ENCODE assay signal across 1 cellular context in genomic region chr19:18097993-18098890, GRCh38.
A peak's percentile ranks its signal among the peaks of the same experiment; 100 is the strongest.
TF ChIP-seq lines count a peak whose summit lies in the region.

No MANE protein-coding gene starts in this region.

TF ChIP-seq in HepG2, 621 proteins besides CTCF, POLR2A, EP300 and RAD21:
- TF ChIP-seq MBNL3 (CRISPR knock-in tag; conservative IDR thresholded peaks at IDR 0.05) (no peak), ZKSCAN1 (IDR thresholded peaks at IDR 0.05; ENCODE audit: low read length) (no peak), ZKSCAN8 (CRISPR knock-in tag; IDR thresholded peaks at IDR 0.05; ENCODE audit: borderline replicate concordance) (peak; percentile 88; the same call in 1 of the 2 replicates), KLF6 (CRISPR knock-in tag; IDR thresholded peaks at IDR 0.05) (no peak), ZNF446 (CRISPR knock-in tag; IDR thresholded peaks at IDR 0.05) (no peak), ZNF75D (CRISPR knock-in tag; IDR thresholded peaks at IDR 0.05; ENCODE audit: borderline replicate concordance) (no peak), GATAD2A (CRISPR knock-in tag; IDR thresholded peaks at IDR 0.05) (no peak), TGIF2 (CRISPR knock-in tag; IDR thresholded peaks at IDR 0.05) (no peak), KLF15 (CRISPR knock-in tag; IDR thresholded peaks at IDR 0.05; ENCODE audit: borderline replicate concordance) (no peak), ZNF629 (CRISPR knock-in tag; conservative IDR thresholded peaks at IDR 0.05) (peak; percentile 49; the same call in 1 of the 2 replicates), CERS6 (CRISPR knock-in tag; IDR thresholded peaks at IDR 0.05) (no peak), ZFX (CRISPR knock-in tag; IDR thresholded peaks at IDR 0.05; ENCODE audit: low read depth) (peak; percentile 6; the same call in 1 of the 2 replicates), ELF3 (CRISPR knock-in tag; IDR thresholded peaks at IDR 0.05) (no peak)
- TF ChIP-seq, protein P1, sequence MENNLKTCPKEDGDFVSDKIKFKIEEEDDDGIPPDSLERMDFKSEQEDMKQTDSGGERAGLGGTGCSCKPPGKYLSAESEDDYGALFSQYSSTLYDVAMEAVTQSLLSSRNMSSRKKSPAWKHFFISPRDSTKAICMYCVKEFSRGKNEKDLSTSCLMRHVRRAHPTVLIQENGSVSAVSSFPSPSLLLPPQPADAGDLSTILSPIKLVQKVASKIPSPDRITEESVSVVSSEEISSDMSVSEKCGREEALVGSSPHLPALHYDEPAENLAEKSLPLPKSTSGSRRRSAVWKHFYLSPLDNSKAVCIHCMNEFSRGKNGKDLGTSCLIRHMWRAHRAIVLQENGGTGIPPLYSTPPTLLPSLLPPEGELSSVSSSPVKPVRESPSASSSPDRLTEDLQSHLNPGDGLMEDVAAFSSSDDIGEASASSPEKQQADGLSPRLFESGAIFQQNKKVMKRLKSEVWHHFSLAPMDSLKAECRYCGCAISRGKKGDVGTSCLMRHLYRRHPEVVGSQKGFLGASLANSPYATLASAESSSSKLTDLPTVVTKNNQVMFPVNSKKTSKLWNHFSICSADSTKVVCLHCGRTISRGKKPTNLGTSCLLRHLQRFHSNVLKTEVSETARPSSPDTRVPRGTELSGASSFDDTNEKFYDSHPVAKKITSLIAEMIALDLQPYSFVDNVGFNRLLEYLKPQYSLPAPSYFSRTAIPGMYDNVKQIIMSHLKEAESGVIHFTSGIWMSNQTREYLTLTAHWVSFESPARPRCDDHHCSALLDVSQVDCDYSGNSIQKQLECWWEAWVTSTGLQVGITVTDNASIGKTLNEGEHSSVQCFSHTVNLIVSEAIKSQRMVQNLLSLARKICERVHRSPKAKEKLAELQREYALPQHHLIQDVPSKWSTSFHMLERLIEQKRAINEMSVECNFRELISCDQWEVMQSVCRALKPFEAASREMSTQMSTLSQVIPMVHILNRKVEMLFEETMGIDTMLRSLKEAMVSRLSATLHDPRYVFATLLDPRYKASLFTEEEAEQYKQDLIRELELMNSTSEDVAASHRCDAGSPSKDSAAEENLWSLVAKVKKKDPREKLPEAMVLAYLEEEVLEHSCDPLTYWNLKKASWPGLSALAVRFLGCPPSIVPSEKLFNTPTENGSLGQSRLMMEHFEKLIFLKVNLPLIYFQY (CRISPR knock-in tag; IDR thresholded peaks at IDR 0.05; ENCODE audit: borderline replicate concordance): no peak
- TF ChIP-seq, protein P2, sequence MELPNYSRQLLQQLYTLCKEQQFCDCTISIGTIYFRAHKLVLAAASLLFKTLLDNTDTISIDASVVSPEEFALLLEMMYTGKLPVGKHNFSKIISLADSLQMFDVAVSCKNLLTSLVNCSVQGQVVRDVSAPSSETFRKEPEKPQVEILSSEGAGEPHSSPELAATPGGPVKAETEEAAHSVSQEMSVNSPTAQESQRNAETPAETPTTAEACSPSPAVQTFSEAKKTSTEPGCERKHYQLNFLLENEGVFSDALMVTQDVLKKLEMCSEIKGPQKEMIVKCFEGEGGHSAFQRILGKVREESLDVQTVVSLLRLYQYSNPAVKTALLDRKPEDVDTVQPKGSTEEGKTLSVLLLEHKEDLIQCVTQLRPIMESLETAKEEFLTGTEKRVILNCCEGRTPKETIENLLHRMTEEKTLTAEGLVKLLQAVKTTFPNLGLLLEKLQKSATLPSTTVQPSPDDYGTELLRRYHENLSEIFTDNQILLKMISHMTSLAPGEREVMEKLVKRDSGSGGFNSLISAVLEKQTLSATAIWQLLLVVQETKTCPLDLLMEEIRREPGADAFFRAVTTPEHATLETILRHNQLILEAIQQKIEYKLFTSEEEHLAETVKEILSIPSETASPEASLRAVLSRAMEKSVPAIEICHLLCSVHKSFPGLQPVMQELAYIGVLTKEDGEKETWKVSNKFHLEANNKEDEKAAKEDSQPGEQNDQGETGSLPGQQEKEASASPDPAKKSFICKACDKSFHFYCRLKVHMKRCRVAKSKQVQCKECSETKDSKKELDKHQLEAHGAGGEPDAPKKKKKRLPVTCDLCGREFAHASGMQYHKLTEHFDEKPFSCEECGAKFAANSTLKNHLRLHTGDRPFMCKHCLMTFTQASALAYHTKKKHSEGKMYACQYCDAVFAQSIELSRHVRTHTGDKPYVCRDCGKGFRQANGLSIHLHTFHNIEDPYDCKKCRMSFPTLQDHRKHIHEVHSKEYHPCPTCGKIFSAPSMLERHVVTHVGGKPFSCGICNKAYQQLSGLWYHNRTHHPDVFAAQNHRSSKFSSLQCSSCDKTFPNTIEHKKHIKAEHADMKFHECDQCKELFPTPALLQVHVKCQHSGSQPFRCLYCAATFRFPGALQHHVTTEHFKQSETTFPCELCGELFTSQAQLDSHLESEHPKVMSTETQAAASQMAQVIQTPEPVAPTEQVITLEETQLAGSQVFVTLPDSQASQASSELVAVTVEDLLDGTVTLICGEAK (IDR thresholded peaks at IDR 0.05): no peak
- TF ChIP-seq, protein P2 (CRISPR knock-in tag; IDR thresholded peaks at IDR 0.05): 0 out of 2 replicates have a peak, but pooled peaks have one; percentile 11
